In genomic region chr3:108552267-108553159, GRCh38 we compare ENCODE assay signal across 9 cellular contexts. TPM values are rescaled to one million over a fixed set of nuclear protein-coding genes. Genes with fewer than 3 reads are reported as not detected.
A peak's percentile ranks its signal among the peaks of the same experiment; 100 is the strongest.
DNase-seq lines count a peak whose midpoint lies in the region; ATAC-seq and TF ChIP-seq lines count a peak whose summit lies in the region.
"Had no signal": no experiment of that assay in that cellular context is flagged by ENCODE, and none has a peak within 500 bp of the region (broad histone marks: within the 10 kb centered on the region; RNA-seq: fewer than 3 reads in every experiment).

No MANE protein-coding gene starts in this region.

- DNase-seq in NCI-H2107 treated with DMSO at 0.1 percent for 48 hours (lab: John Stamatoyannopoulos, UW; ENCODE audit: unreplicated experiment) (peak; percentile 23), NCI-H2107 (lab: John Stamatoyannopoulos, UW) (no peak), NCI-H526 treated with DMSO at 0.1 percent for 48 hours (lab: John Stamatoyannopoulos, UW) (peak; percentile 3), cardiac fibroblast (ENCODE audit: low read depth in 2 of 2) (peak; percentile 70 to 74), left kidney (ENCODE audit: low read depth, low spot score) (peak; percentile 65), upper lobe of right lung (no peak), activated gamma-delta T cell treated with Interleukin-2 at 50 U/mL for 16 hours (no peak)

- H3K27me3 ChIP-seq in upper lobe of right lung = no peaks in the 10 kb centered on the region
- H3K27me3 ChIP-seq: BLaER1 treated with 17β-estradiol and CSF1 and Interleukin-3, amounts not matched to agents 10 nM and 100 nM had no signal

- H3K27ac ChIP-seq in upper lobe of right lung = no peak overlapping the region
- H3K27ac ChIP-seq: BLaER1 treated with 17β-estradiol and CSF1 and Interleukin-3, amounts not matched to agents 10 nM and 100 nM had no signal

- H3K4me3 ChIP-seq in cardiac fibroblast (replicated peaks in 1 of 2; ENCODE audit: low read depth in 2 of 2, low read length in 2 of 2) = no peak overlapping the region
- H3K4me3 ChIP-seq in upper lobe of right lung = no peak overlapping the region
- H3K4me3 ChIP-seq: BLaER1 treated with 17β-estradiol and CSF1 and Interleukin-3, amounts not matched to agents 10 nM and 100 nM had no signal

- no peaks in the 10 kb centered on the region for H3K36me3 ChIP-seq in upper lobe of right lung

- no peaks in the 10 kb centered on the region for H3K4me1 ChIP-seq in upper lobe of right lung
- H3K4me1 ChIP-seq: BLaER1 treated with 17β-estradiol and CSF1 and Interleukin-3, amounts not matched to agents 10 nM and 100 nM had no signal

- TF ChIP-seq CTCF in cardiac fibroblast (IDR thresholded peaks at IDR 0.05; ENCODE audit: low read depth, low read length) = no peak
- peak; percentile 62 for TF ChIP-seq CTCF in upper lobe of right lung (IDR thresholded peaks at IDR 0.05)

- intact Hi-C loops in upper lobe of right lung (cut with DNase I) = loop anchor here (5.0 kb wide), 1 partner anchor 60 kb away; no protein-coding TSS in a partner anchor

- ATAC-seq in HG03159 (IDR thresholded peaks at IDR 0.05; ENCODE audit: unreplicated experiment) (peak; percentile 53), upper lobe of right lung (peak; percentile 70)

- no peaks in the 10 kb centered on the region for H3K9me3 ChIP-seq in upper lobe of right lung
- H3K9me3 ChIP-seq: BLaER1 treated with 17β-estradiol and CSF1 and Interleukin-3, amounts not matched to agents 10 nM and 100 nM had no signal

RNA-seq across cellular contexts. Expression of gene CIP2A, which starts 36.7 kb away (rescaled TPM):
- total RNA-seq in upper lobe of right lung = 1.9 TPM

RNA-seq across cellular contexts. Expression of gene DZIP3, which starts 37.0 kb away (rescaled TPM):
- 8.9 TPM for total RNA-seq in upper lobe of right lung

RNA-seq across cellular contexts. Expression of gene MYH15, which starts 42.1 kb away (rescaled TPM):
- 0.90 TPM for total RNA-seq in upper lobe of right lung

Comparison
In these comparisons a context has a peak if more than half of its experiments do, and no peak if none do; other contexts are left out.
1. DNase-seq: peak in NCI-H2107 treated with DMSO at 0.1 percent for 48 hours (single experiment), NCI-H526 treated with DMSO at 0.1 percent for 48 hours (single experiment), cardiac fibroblast (2 of 2) and left kidney (single experiment); none in NCI-H2107 (single experiment), upper lobe of right lung (single experiment) and activated gamma-delta T cell treated with Interleukin-2 at 50 U/mL for 16 hours (single experiment).